15 cellular contexts compared by ENCODE assay signal in the genomic region with DNA sequence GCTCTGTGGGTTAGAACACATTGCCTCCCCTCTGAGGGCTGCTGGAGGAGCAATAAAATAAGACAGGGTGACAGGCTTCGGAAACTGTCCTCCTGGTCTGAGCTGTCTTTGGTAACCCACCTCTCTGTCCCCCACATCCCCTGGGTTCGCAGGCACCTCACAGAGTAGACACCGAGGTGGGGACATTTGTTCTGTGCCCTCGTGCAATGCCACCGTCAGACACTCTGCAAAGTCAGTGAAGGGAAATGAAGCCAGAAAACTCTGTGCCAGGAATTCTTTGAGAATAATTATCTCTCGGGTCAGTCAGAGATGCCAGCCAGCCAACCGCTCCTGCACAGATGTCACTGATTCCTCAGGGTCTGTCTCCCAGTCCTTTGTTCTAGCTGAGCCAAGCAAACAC.
"Had no signal": no experiment of that assay in that cellular context is flagged by ENCODE, and none has a peak within 500 bp of the region (broad histone marks: within the 10 kb centered on the region; RNA-seq: fewer than 3 reads in every experiment).

No MANE protein-coding gene starts in this region.

- H3K4me3 ChIP-seq: gastroesophageal sphincter, thoracic aorta had no signal

- ATAC-seq: activated T-helper 17 cell treated with anti-CD3 and anti-CD28 coated beads, Interleukin-2, amount 50 U/mL, for 72 hours; gastroesophageal sphincter; natural killer cell; T-helper 17 cell had no signal

- H3K9me3 ChIP-seq: gastroesophageal sphincter, thoracic aorta had no signal

- H3K27ac ChIP-seq: gastroesophageal sphincter, thoracic aorta had no signal

- H3K36me3 ChIP-seq: gastroesophageal sphincter, thoracic aorta had no signal

- DNase-seq: activated CD4-positive, alpha-beta T cell treated with anti-CD3 and anti-CD28 coated beads, Interleukin-2, amount 50 U/mL, for 1 hour; activated CD4-positive, CD25-positive, alpha-beta regulatory T cell; activated naive CD4-positive, alpha-beta T cell treated with anti-CD3 and anti-CD28 coated beads, Interleukin-2, amount 10 ng/mL, durations not matched to agents 7 days and 5 days; activated T-cell treated with anti-CD3 and anti-CD28 coated beads for 4 hours; central memory CD4-positive, alpha-beta T cell; cortex of kidney; effector CD8-positive, alpha-beta T cell; hippocampal formation; natural killer cell; stimulated activated CD4-positive, alpha-beta T cell treated with anti-CD3 and anti-CD28 coated beads, Interleukin-4, amount 100 ng/mL, for 4 hours; stimulated activated naive CD8-positive, alpha-beta T cell treated with anti-CD3 and anti-CD28 coated beads, Interleukin-15, amount 100 ng/mL, for 72 hours; T-helper 17 cell had no signal
